17 cellular contexts compared by ENCODE assay signal in the genomic region with DNA sequence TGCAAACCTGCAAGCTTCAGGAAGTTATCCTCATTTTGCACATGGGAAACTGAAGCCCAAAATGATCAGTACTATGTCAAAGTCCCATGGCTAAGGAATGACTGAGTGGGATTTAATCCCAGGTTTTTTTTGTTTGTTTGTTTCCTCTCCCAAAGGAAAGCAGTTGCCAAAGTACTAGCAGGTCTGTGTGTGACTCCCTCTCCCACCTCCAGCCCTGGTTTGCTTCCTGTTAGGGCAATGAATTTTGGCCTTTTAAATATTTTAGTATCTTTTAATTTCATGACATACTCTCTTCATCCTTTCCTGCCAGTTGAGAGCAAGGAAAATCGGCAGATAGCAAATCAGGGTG.
"Had no signal": no experiment of that assay in that cellular context is flagged by ENCODE, and none has a peak within 500 bp of the region (broad histone marks: within the 10 kb centered on the region; RNA-seq: fewer than 3 reads in every experiment).

No MANE protein-coding gene starts in this region.

- H3K9me3 Mint-ChIP-seq: activated CD8-positive, alpha-beta T cell treated with anti-CD3 and anti-CD28 coated beads for 36 hours; activated naive CD4-positive, alpha-beta T cell treated with anti-CD3 and anti-CD28 coated beads for 36 hours; effector memory CD8-positive, alpha-beta T cell; naive thymus-derived CD8-positive, alpha-beta T cell; T-cell had no signal

- H3K4me1 Mint-ChIP-seq: naive thymus-derived CD8-positive, alpha-beta T cell; T-cell had no signal

- H3K36me3 Mint-ChIP-seq: naive thymus-derived CD8-positive, alpha-beta T cell; T-cell had no signal

- H3K27me3 ChIP-seq: suprapubic skin had no signal

- H3K27ac Mint-ChIP-seq: activated CD8-positive, alpha-beta T cell treated with anti-CD3 and anti-CD28 coated beads for 36 hours; activated naive CD4-positive, alpha-beta T cell treated with anti-CD3 and anti-CD28 coated beads for 36 hours; effector memory CD8-positive, alpha-beta T cell; T-cell had no signal

- H3K36me3 ChIP-seq: suprapubic skin had no signal

- H3K27ac ChIP-seq: suprapubic skin had no signal

- DNase-seq: activated CD4-positive, alpha-beta T cell treated with anti-CD3 and anti-CD28 coated beads for 4 hours; activated CD8-positive, alpha-beta memory T cell treated with anti-CD3 and anti-CD28 coated beads, Interleukin-2, amount 50 U/mL, for 4 hours; activated CD8-positive, alpha-beta T cell treated with anti-CD3 and anti-CD28 coated beads for 36 hours; activated naive CD4-positive, alpha-beta T cell treated with anti-CD3 and anti-CD28 coated beads for 36 hours; central memory CD4-positive, alpha-beta T cell; cortex of kidney; effector memory CD8-positive, alpha-beta T cell; erythroblast; hippocampal formation; naive thymus-derived CD8-positive, alpha-beta T cell; stimulated activated CD4-positive, alpha-beta T cell treated with anti-CD3 and anti-CD28 coated beads, Interleukin-12 subunit alpha, Interleukin-12 subunit beta, amount 100 ng/mL, for 4 hours; stimulated activated naive CD4-positive, alpha-beta T cell treated with Interleukin-2 at 50 U/mL for 16 hours; T-cell; T1000; WERI-Rb-1 had no signal

- H3K4me3 Mint-ChIP-seq: activated CD8-positive, alpha-beta T cell treated with anti-CD3 and anti-CD28 coated beads for 36 hours; activated naive CD4-positive, alpha-beta T cell treated with anti-CD3 and anti-CD28 coated beads for 36 hours; effector memory CD8-positive, alpha-beta T cell; naive thymus-derived CD8-positive, alpha-beta T cell; T-cell had no signal

- H3K4me3 ChIP-seq: lung, suprapubic skin had no signal

- H3K9me3 ChIP-seq: suprapubic skin had no signal

- ATAC-seq: activated CD8-positive, alpha-beta T cell treated with anti-CD3 and anti-CD28 coated beads for 36 hours; effector memory CD8-positive, alpha-beta T cell; naive thymus-derived CD8-positive, alpha-beta T cell; T-cell had no signal
